8 cellular contexts compared by ENCODE assay signal in the genomic region with DNA sequence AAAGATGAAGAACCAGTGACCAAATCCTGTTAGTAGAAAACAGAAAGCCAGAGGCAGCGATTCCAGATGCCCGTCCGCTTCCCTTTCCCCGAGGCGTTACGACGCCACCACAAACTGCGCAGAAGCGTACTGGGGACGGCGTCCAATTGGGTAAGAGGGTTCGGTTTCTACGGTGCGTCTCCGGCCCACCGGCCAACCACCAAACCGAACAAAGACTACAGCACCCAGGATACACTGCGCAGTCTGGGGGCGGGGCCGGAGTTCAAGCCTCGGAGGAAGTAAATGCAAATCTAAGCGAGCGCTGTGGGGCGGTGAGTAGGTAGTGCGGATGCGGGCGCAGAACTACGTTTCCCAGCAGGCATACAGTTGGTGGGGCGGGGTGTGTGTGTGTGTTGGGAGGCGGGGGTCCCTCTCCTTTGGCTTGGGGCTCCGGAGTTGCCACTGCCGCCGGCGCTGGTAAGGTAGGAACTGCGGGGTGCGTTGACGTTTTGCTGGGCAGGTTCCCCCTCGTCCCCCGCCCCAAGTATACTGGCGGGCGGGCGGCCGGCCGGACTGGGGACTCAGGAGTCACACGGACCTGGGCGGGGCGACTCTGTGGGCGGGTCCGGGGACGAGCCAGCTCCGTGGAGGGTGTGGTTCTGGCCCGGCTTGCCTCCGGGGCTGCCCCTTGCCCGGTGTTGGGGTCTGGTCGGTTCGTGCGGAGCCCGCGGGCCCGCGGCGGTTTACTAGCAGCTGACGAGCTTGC. TPM values are rescaled to one million over a fixed set of nuclear protein-coding genes. Genes with fewer than 3 reads are reported as not detected.
DNase-seq lines count a peak whose midpoint lies in the region; ATAC-seq, FAIRE-seq and TF ChIP-seq lines count a peak whose summit lies in the region.

TSS of gene SWT1 (plus strand) at position 314 of the 745 bp plus-strand sequence. CDS start 3,675 bp downstream, outside the sequence.
A gene with protein sequence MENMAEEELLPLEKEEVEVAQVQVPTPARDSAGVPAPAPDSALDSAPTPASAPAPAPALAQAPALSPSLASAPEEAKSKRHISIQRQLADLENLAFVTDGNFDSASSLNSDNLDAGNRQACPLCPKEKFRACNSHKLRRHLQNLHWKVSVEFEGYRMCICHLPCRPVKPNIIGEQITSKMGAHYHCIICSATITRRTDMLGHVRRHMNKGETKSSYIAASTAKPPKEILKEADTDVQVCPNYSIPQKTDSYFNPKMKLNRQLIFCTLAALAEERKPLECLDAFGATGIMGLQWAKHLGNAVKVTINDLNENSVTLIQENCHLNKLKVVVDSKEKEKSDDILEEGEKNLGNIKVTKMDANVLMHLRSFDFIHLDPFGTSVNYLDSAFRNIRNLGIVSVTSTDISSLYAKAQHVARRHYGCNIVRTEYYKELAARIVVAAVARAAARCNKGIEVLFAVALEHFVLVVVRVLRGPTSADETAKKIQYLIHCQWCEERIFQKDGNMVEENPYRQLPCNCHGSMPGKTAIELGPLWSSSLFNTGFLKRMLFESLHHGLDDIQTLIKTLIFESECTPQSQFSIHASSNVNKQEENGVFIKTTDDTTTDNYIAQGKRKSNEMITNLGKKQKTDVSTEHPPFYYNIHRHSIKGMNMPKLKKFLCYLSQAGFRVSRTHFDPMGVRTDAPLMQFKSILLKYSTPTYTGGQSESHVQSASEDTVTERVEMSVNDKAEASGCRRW (minus strand): TSS at position 100 of the 745 bp plus-strand sequence. CDS start 241 bp downstream, outside the sequence.

- ATAC-seq in GM21526 (IDR thresholded peaks at IDR 0.05; ENCODE audit: low FRiP score, unreplicated experiment) (peak; percentile 95), mucosa of descending colon (peak; percentile 93)

- peak within 1 kb of the TSS; percentile 91 for H3K4me2 ChIP-seq in OCI-LY7 (ENCODE audit: low read length)

- BruUV-seq in OCI-LY7 (replicated peaks; lab: Mats Ljungman, UMichigan) = no TSS peak

- H3K27ac ChIP-seq in OCI-LY7 (ENCODE audit: low read depth, low read length, poor library complexity, severe bottlenecking) (peak within 1 kb of the TSS; percentile 64), epithelial cell of prostate (peak within 1 kb of the TSS; percentile 76)

- FAIRE-seq in D721Med (lab: Jason Lieb, UNC) = peak; percentile 93

- H3K79me2 ChIP-seq in OCI-LY7 (ENCODE audit: insufficient read depth, low read depth, low read length) = peaks cover 12% of the 10 kb centered on the region

- H3K4me1 ChIP-seq in OCI-LY7 (ENCODE audit: insufficient read depth, low read length, poor library complexity, severe bottlenecking) = peaks cover 21% of the 10 kb centered on the region
- H3K4me1 ChIP-seq in mucosa of descending colon (ENCODE audit: low read depth) = peaks cover 14% of the 10 kb centered on the region

- no peaks in the 10 kb centered on the region for H3K36me3 ChIP-seq in OCI-LY7 (ENCODE audit: insufficient read depth, low read length)
- H3K36me3 ChIP-seq in mucosa of descending colon (ENCODE audit: low read depth) = no peaks in the 10 kb centered on the region

- intact Hi-C loops in OCI-LY7 (cut with micrococcal nuclease; ENCODE audit: unreplicated experiment) = loop anchor here (1.0 to 10.0 kb wide), 5 partner anchors 112 to 1220 kb away; partner anchors contain the start of genes EDEM3, IVNS1ABP, ODR4 and RNF2
- intact Hi-C loops in mucosa of descending colon (cut with DNase I, micrococcal nuclease) = loop anchor here in 1 of 2 donors (10.0 kb wide), 1 partner anchor 112 kb away; the partner anchor contains the start of gene RNF2

- CTCF ChIA-PET in OCI-LY7 (lab: Charles Lee; ENCODE audit: unreplicated experiment) = interaction anchor here (1.0 to 1.2 kb wide), 2 partner anchors 13 to 352 kb away, joined by 3 to 5 read pairs; no protein-coding TSS in a partner anchor

- POLR2A ChIA-PET in OCI-LY7 (lab: Charles Lee) = interaction anchor here (0.5 to 1.9 kb wide), 7 partner anchors 89 to 1916 kb away, joined by 3 to 6 read pairs (median 4); partner anchors contain the start of genes EDEM3 and RNF2

- DNase-seq in D721Med (ENCODE audit: insufficient read length, low spot score) (peak; percentile 61), HuH-7.5 (ENCODE audit: low spot score) (peak; percentile 65), OCI-LY7 (ENCODE audit: low spot score) (peak; percentile 97), activated T-cell treated with anti-CD3 and anti-CD28 coated beads for 48 hours (ENCODE audit: low read depth) (peak; percentile 95), epithelial cell of prostate (ENCODE audit: low read depth, low spot score) (peak; percentile 95), mucosa of descending colon (peak; percentile 99 to 100 (median 100))
- DNase-seq in stimulated activated CD8-positive, alpha-beta memory T cell treated with anti-CD3 and anti-CD28 coated beads, Interleukin-4, amount 100 ng/mL, for 24 hours (ENCODE audit: low read depth) = peak; percentile 99

- H3K9me3 ChIP-seq in OCI-LY7 (ENCODE audit: low read length) = no peaks in the 10 kb centered on the region
- no peaks in the 10 kb centered on the region for H3K9me3 ChIP-seq in mucosa of descending colon

- no peaks in the 10 kb centered on the region for H4K20me1 ChIP-seq in OCI-LY7 (ENCODE audit: insufficient read depth, low read length)

- no peaks in the 10 kb centered on the region for H3K9me2 ChIP-seq in OCI-LY7 (ENCODE audit: insufficient read depth, low read length)

- peak within 1 kb of the TSS; percentile 94 for H2AFZ ChIP-seq in OCI-LY7 (ENCODE audit: low read length)

- TF ChIP-seq CTCF in D721Med (IDR thresholded peaks at IDR 0.05; ENCODE audit: insufficient read depth, missing control alignments) (no peak), OCI-LY7 (conservative IDR thresholded peaks at IDR 0.05; ENCODE audit: low read length) (no peak), mucosa of descending colon (IDR thresholded peaks at IDR 0.05) (no peak)

- H3K4me3 ChIP-seq in OCI-LY7 (ENCODE audit: low read depth, low read length, poor library complexity, severe bottlenecking) = peak within 1 kb of the TSS; percentile 89
- peak within 1 kb of the TSS; percentile 46 for H3K4me3 ChIP-seq in mucosa of descending colon

RNA-seq across cellular contexts. Expression of gene SWT1, which starts in this region (rescaled TPM):
- total RNA-seq in OCI-LY7 (2014; rRNA removed; shearing (Covaris generic)) = 2.1 and 2.3 TPM in 2 replicates
- total RNA-seq in OCI-LY7 (2022) (2.2 and 2.6 TPM in 2 replicates), mucosa of descending colon (1 to 10 TPM; 5.4 to 7.7 (median 5.7) TPM)

RNA-seq across cellular contexts. Expression of the second gene that starts in this region (rescaled TPM):
- total RNA-seq in OCI-LY7 (2014; rRNA removed; shearing (Covaris generic)) = 10.8 and 15.0 TPM in 2 replicates
- total RNA-seq in OCI-LY7 (2022) = 25.7 and 31.0 TPM in 2 replicates
- 10 to 100 TPM; 16.3 to 22.9 (median 19.1) TPM for total RNA-seq in mucosa of descending colon

Comparison
In these comparisons a context has a peak if more than half of its experiments do, and no peak if none do; other contexts are left out.
1. Peak in every context shown above with its lines: DNase-seq, ATAC-seq, H3K4me3 ChIP-seq and H3K27ac ChIP-seq.